ENCODE assay signal across 1 cellular context in genomic region chr10:92103376-92104084, GRCh38.
TF ChIP-seq lines count a peak whose summit lies in the region.

No MANE protein-coding gene starts in this region.

TF ChIP-seq in HepG2, 621 proteins besides CTCF, POLR2A, EP300 and RAD21 (continued from another document):
- TF ChIP-seq AHDC1 (CRISPR knock-in tag; IDR thresholded peaks at IDR 0.05; ENCODE audit: borderline replicate concordance) (peak; percentile 50; the same call in 1 of the 2 replicates), ZNF850 (CRISPR knock-in tag; conservative IDR thresholded peaks at IDR 0.05) (no peak), FOXA3 (CRISPR knock-in tag; IDR thresholded peaks at IDR 0.05) (0 out of 2 replicates have a peak, but pooled peaks have one; percentile 37), ZNF556 (CRISPR knock-in tag; IDR thresholded peaks at IDR 0.05; ENCODE audit: borderline replicate concordance) (no peak), ZNF563 (CRISPR knock-in tag; IDR thresholded peaks at IDR 0.05) (no peak), BCL6 (CRISPR knock-in tag; IDR thresholded peaks at IDR 0.05) (peak; percentile 87), FOXP1 (IDR thresholded peaks at IDR 0.05) (no peak), FOXP1 (CRISPR knock-in tag; IDR thresholded peaks at IDR 0.05) (0 out of 2 replicates have a peak, but pooled peaks have one; percentile 23), ARID5B (CRISPR knock-in tag; IDR thresholded peaks at IDR 0.05) (peak; percentile 66), HOMEZ (CRISPR knock-in tag; IDR thresholded peaks at IDR 0.05; ENCODE audit: low read depth) (peak; percentile 20; the same call in 1 of the 2 replicates), EZH2 (conservative IDR thresholded peaks at IDR 0.05; ENCODE audit: low read depth, low read length) (no peak), CHD2 (IDR thresholded peaks at IDR 0.05; ENCODE audit: low read depth, low read length) (no peak), PRMT3 (CRISPR knock-in tag; IDR thresholded peaks at IDR 0.05; ENCODE audit: borderline replicate concordance, low read depth) (no peak), PCBP1 (IDR thresholded peaks at IDR 0.05; ENCODE audit: borderline replicate concordance, low read depth, low read length) (no peak), GZF1 (CRISPR knock-in tag; IDR thresholded peaks at IDR 0.05) (no peak), CAMTA2 (CRISPR knock-in tag; IDR thresholded peaks at IDR 0.05; ENCODE audit: borderline replicate concordance) (no peak), ZHX2 (IDR thresholded peaks at IDR 0.05; ENCODE audit: low read depth) (no peak), ZHX2 (CRISPR knock-in tag; IDR thresholded peaks at IDR 0.05; ENCODE audit: borderline replicate concordance) (no peak), HMG20A (CRISPR knock-in tag; IDR thresholded peaks at IDR 0.05; ENCODE audit: borderline replicate concordance) (peak; percentile 46; the same call in 1 of the 2 replicates), RXRB (CRISPR knock-in tag; IDR thresholded peaks at IDR 0.05; ENCODE audit: borderline replicate concordance) (peak; percentile 29; the same call in 1 of the 2 replicates), HNF4A (CRISPR knock-in tag; IDR thresholded peaks at IDR 0.05) (peak; percentile 54), ZBTB38 (CRISPR knock-in tag; IDR thresholded peaks at IDR 0.05) (no peak), RNF219 (CRISPR knock-in tag; IDR thresholded peaks at IDR 0.05) (no peak), SYNCRIP (IDR thresholded peaks at IDR 0.05; ENCODE audit: insufficient read depth, low read depth, low read length) (no peak), RFXANK (CRISPR knock-in tag; IDR thresholded peaks at IDR 0.05) (no peak), HDAC1 (CRISPR knock-in tag; IDR thresholded peaks at IDR 0.05) (0 out of 2 replicates have a peak, but pooled peaks have one; percentile 21), GFI1 (CRISPR knock-in tag; IDR thresholded peaks at IDR 0.05; ENCODE audit: borderline replicate concordance) (no peak), CREM (IDR thresholded peaks at IDR 0.05) (no peak), CREM (CRISPR knock-in tag; IDR thresholded peaks at IDR 0.05) (no peak), MIXL1 (CRISPR knock-in tag; IDR thresholded peaks at IDR 0.05) (no peak), RCOR2 (CRISPR knock-in tag; IDR thresholded peaks at IDR 0.05) (0 out of 2 replicates have a peak, but pooled peaks have one; percentile 33), ZNF484 (CRISPR knock-in tag; IDR thresholded peaks at IDR 0.05; ENCODE audit: borderline replicate concordance, low read depth) (no peak), YEATS2 (CRISPR knock-in tag; IDR thresholded peaks at IDR 0.05; ENCODE audit: borderline replicate concordance) (no peak), NFE2 (CRISPR knock-in tag; IDR thresholded peaks at IDR 0.05) (no peak), RARA (CRISPR knock-in tag; IDR thresholded peaks at IDR 0.05) (peak; percentile 76), MEF2D (CRISPR knock-in tag; IDR thresholded peaks at IDR 0.05) (0 out of 2 replicates have a peak, but pooled peaks have one; percentile 25), TEAD3 (CRISPR knock-in tag; optimal IDR thresholded peaks at IDR 0.05; ENCODE audit: borderline replicate concordance) (peak; percentile 46)
